16 cellular contexts compared by ENCODE assay signal in the genomic region with DNA sequence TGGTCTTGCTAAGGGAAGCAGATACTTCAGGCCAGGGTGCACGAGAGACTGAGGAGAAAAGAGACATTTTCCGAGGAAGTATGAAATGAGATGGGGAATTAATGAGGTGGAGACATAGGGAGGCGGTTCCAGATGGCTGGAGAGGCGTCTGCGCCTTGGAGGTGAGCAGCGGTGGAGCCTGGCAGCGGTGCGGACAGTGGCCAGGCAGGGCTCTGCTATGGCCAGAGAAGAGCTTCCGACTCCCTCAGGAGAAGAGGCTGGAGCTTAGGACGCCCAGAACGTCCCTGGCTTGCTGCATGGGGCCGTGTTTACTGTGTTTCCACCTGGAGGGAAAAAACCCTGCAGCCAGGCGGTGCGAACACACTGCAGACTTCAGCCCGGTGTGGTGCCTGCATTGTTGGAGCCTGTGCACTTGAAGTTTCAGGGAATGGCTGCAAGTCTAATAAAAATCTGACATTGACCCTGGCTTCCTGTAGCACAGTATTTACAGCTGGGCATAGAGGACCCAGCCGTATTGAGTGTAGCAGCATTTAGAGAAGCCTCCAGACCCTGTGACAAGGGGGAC.
DNase-seq lines count a peak whose midpoint lies in the region; ATAC-seq and TF ChIP-seq lines count a peak whose summit lies in the region.
"Had no signal": no experiment of that assay in that cellular context is flagged by ENCODE, and none has a peak within 500 bp of the region (broad histone marks: within the 10 kb centered on the region; RNA-seq: fewer than 3 reads in every experiment).

No MANE protein-coding gene starts in this region.

- H3K4me1 ChIP-seq in trophoblast cell (ENCODE audit: control insufficient read depth in 1 of 2, insufficient read depth in 2 of 2, low read length in 2 of 2) = peaks cover 7 to 22% of the 10 kb centered on the region in 2 experiments
- no peaks in the 10 kb centered on the region for H3K4me1 ChIP-seq in HAP-1
- no peaks in the 10 kb centered on the region for H3K4me1 ChIP-seq in left lung
- no peaks in the 10 kb centered on the region for H3K4me1 ChIP-seq in osteoblast (ENCODE audit: insufficient read depth, low read length)

- H3K36me3 ChIP-seq in trophoblast cell (ENCODE audit: control insufficient read depth in 1 of 2, insufficient read depth in 2 of 2, low read length in 2 of 2) (no peaks in the 10 kb centered on the region), HAP-1 (replicated peaks) (no peaks in the 10 kb centered on the region), left lung (no peaks in the 10 kb centered on the region), osteoblast (ENCODE audit: insufficient read depth, low read length) (no peaks in the 10 kb centered on the region)

- peaks cover 90% of the 10 kb centered on the region for H3K4me1 Mint-ChIP-seq in brain
- H3K4me1 Mint-ChIP-seq: B cell had no signal

- H3K4me2 ChIP-seq in trophoblast cell (ENCODE audit: low read length) (no peak overlapping the region), osteoblast (ENCODE audit: insufficient read depth, low read length) (no peak overlapping the region)

- peak overlapping the region; percentile 17 for H3K18ac ChIP-seq in trophoblast cell (ENCODE audit: low read length)

- peaks cover 0 to 4% (median 0%) of the 10 kb centered on the region in 5 experiments for H3K9me3 Mint-ChIP-seq in brain
- H3K9me3 Mint-ChIP-seq: CD4-positive, alpha-beta T cell had no signal

- H4K8ac ChIP-seq in trophoblast cell (ENCODE audit: low read depth, low read length) = peak overlapping the region; percentile 19

- H3K4me3 ChIP-seq in trophoblast cell (ENCODE audit: low read depth, low read length) (no peak overlapping the region), HAP-1 (no peak overlapping the region), left lung (no peak overlapping the region), osteoblast (ENCODE audit: insufficient read depth, low read length) (no peak overlapping the region)

- no peak overlapping the region for H4K12ac ChIP-seq in trophoblast cell (ENCODE audit: low read depth, low read length)

- no peaks in the 10 kb centered on the region for H4K20me1 ChIP-seq in osteoblast (ENCODE audit: insufficient read depth, low read length)

- H3K27ac Mint-ChIP-seq in brain = peak overlapping the region in 3 of 5 experiments; percentile 45 to 94 (median 76)
- H3K27ac Mint-ChIP-seq: B cell; CD4-positive, alpha-beta T cell had no signal

- no peak overlapping the region for H3K9ac ChIP-seq in trophoblast cell (ENCODE audit: low read length)

- peak overlapping the region; percentile 35 for H2BK120ac ChIP-seq in trophoblast cell (ENCODE audit: insufficient read depth, low read length, poor library complexity)

- H3K23ac ChIP-seq in trophoblast cell (ENCODE audit: low read length) = no peak overlapping the region

- H2BK12ac ChIP-seq in trophoblast cell (ENCODE audit: low read length) = peak overlapping the region; percentile 47

- H3K36me3 Mint-ChIP-seq in brain = no peaks in the 10 kb centered on the region

- H3K9me3 ChIP-seq in trophoblast cell (ENCODE audit: insufficient read depth, low read depth, low read length) (no peaks in the 10 kb centered on the region), HAP-1 (no peaks in the 10 kb centered on the region), left lung (no peaks in the 10 kb centered on the region), osteoblast (ENCODE audit: low read depth, low read length) (no peaks in the 10 kb centered on the region)

- in situ Hi-C loops in HAP-1 (cut with MboI; ENCODE audit: low sequenced_read_pairs) = no loop called here

- no peak overlapping the region for H3K4ac ChIP-seq in trophoblast cell (ENCODE audit: low read depth, low read length)

- H3K4me3 Mint-ChIP-seq in brain = no peak overlapping the region
- H3K4me3 Mint-ChIP-seq: B cell; CD4-positive, alpha-beta T cell had no signal

- no peaks in the 10 kb centered on the region for H3K79me2 ChIP-seq in trophoblast cell (ENCODE audit: control insufficient read depth, insufficient read depth, low read length, poor library complexity)
- H3K79me2 ChIP-seq in osteoblast (ENCODE audit: insufficient read depth, low read length) = no peaks in the 10 kb centered on the region

- peak overlapping the region; percentile 47 for H4K91ac ChIP-seq in trophoblast cell (ENCODE audit: low read depth, low read length)

- no peak overlapping the region for H2AFZ ChIP-seq in trophoblast cell (ENCODE audit: insufficient read depth, low read length, poor library complexity)
- H2AFZ ChIP-seq in osteoblast (ENCODE audit: low read length) = no peak overlapping the region

- DNase-seq in left kidney (ENCODE audit: low read depth, low spot score) (peak; percentile 75), trophoblast cell (no peak), OCI-M2 (lab: John Stamatoyannopoulos, UW; ENCODE audit: unreplicated experiment) (no peak), HAP-1 (ENCODE audit: low spot score in 2 of 2) (no peak), left lung (no peak), osteoblast (ENCODE audit: insufficient read length, low spot score, missing footprints) (no peak)
- DNase-seq: C1 segment of cervical spinal cord; Calu3; CD4-positive, alpha-beta T cell; DMS 273 treated with DMSO at 0.1 percent for 48 hours; DMS79 treated with DMSO at 0.1 percent for 48 hours; EL; GOT3 had no signal

- TF ChIP-seq CTCF in brain (conservative IDR thresholded peaks at IDR 0.05) (no peak), left lung (IDR thresholded peaks at IDR 0.05) (no peak), osteoblast (IDR thresholded peaks at IDR 0.05; ENCODE audit: extremely low read depth, low read depth, low read length) (no peak)

- intact Hi-C loops in left lung (cut with DNase I) = no loop called here

- H3K27me3 ChIP-seq in trophoblast cell (ENCODE audit: insufficient read depth, low read length) (no peaks in the 10 kb centered on the region), HAP-1 (ENCODE audit: low read depth) (no peaks in the 10 kb centered on the region), left lung (peaks cover 4 to 29% of the 10 kb centered on the region in 2 donors), osteoblast (ENCODE audit: insufficient read depth, low read length) (no peaks in the 10 kb centered on the region)

- H3K27ac ChIP-seq in trophoblast cell (ENCODE audit: low read depth, low read length) (no peak overlapping the region), left lung (no peak overlapping the region), osteoblast (ENCODE audit: low read depth, low read length) (no peak overlapping the region)

- H2AK5ac ChIP-seq in trophoblast cell (ENCODE audit: low read length) = no peak overlapping the region

- H2BK5ac ChIP-seq in trophoblast cell (ENCODE audit: low read depth, low read length, poor library complexity) = no peak overlapping the region

- WGBS in trophoblast cell (ENCODE audit: extremely low coverage, insufficient coverage, insufficient read length) = no CpG with 5 or more reads among the region's 16 CpGs

- peaks cover 24% of the 10 kb centered on the region for H3K79me1 ChIP-seq in trophoblast cell (ENCODE audit: low read length)

- no peak for ATAC-seq in left lung
- ATAC-seq: HCT116 had no signal

- H3K14ac ChIP-seq in trophoblast cell (ENCODE audit: low read length) = peak overlapping the region; percentile 7

- peaks cover 9% of the 10 kb centered on the region for H3K27me3 Mint-ChIP-seq in brain
- H3K27me3 Mint-ChIP-seq: B cell; CD4-positive, alpha-beta T cell had no signal
